20 cellular contexts compared by ENCODE assay signal in the genomic region with DNA sequence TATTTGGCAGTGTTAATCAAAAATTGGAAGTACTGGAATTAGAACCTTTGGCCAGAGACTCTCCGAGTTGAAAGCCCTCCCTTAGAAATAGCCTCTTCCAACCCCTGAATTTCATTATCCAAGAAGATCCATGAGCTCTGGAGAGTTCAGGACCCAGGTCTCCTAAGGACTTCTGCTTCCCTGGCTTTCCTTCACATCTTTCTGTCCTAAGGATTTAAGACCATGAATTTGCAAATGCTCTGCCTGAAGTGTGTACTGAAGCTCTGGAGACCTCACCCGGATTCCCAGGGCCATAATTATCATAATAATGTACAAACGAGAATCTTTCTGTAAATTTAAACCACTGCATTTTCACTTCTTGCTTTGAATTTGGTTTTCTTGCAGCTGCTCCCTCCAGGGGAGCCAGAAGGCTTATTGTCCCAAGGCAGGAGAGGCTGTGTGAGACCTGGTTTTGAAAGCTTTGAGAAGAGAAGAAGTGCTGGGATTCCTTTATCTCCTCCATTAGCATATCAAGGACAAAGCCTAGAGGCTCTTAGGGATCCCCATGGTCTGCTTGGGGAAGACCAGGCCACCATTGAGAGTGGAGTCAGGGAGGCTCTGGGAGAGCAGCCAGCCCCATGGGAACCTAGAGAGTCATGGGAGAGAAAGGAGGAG.
"Had no signal": no experiment of that assay in that cellular context is flagged by ENCODE, and none has a peak within 500 bp of the region (broad histone marks: within the 10 kb centered on the region; RNA-seq: fewer than 3 reads in every experiment).

No MANE protein-coding gene starts in this region.

- H3K36me3 ChIP-seq: brain microvascular endothelial cell, ovary, suprapubic skin, upper lobe of left lung had no signal

- H3K27ac ChIP-seq: brain microvascular endothelial cell, ovary, suprapubic skin, upper lobe of left lung had no signal

- H3K4me3 Mint-ChIP-seq: activated CD8-positive, alpha-beta memory T cell treated with anti-CD3 and anti-CD28 coated beads, Interleukin-2, amount 10 ng/mL, durations not matched to agents 7 days and 5 days; activated naive CD8-positive, alpha-beta T cell treated with anti-CD3 and anti-CD28 coated beads for 36 hours; activated T-cell treated with anti-CD3 and anti-CD28 coated beads, Interleukin-2, amount 50 U/mL, for 4 hours; dendritic cell treated with granulocyte-macrophage colony-stimulating factor and Interleukin-4, amounts not matched to agents 40 ng/mL and 50 ng/mL, for 4 days; nephron had no signal

- H3K27me3 ChIP-seq: brain microvascular endothelial cell, ovary, upper lobe of left lung had no signal

- H3K4me1 ChIP-seq: suprapubic skin, upper lobe of left lung had no signal

- ATAC-seq: activated CD8-positive, alpha-beta memory T cell treated with anti-CD3 and anti-CD28 coated beads, Interleukin-2, amount 10 ng/mL, durations not matched to agents 7 days and 5 days; activated T-cell treated with anti-CD3 and anti-CD28 coated beads, Interleukin-2, amount 50 U/mL, for 4 hours; left lobe of liver; stimulated activated naive CD8-positive, alpha-beta T cell treated with anti-CD3 and anti-CD28 coated beads, Interleukin-15, Interleukin-2, amounts not matched to agents 100 U/mL and 50 U/mL, for 24 hours had no signal

- H3K4me3 ChIP-seq: ovary, suprapubic skin, upper lobe of left lung had no signal

- H3K4me1 Mint-ChIP-seq: activated CD8-positive, alpha-beta memory T cell treated with anti-CD3 and anti-CD28 coated beads, Interleukin-2, amount 10 ng/mL, durations not matched to agents 7 days and 5 days; activated naive CD8-positive, alpha-beta T cell treated with anti-CD3 and anti-CD28 coated beads for 36 hours; nephron had no signal

- H3K36me3 Mint-ChIP-seq: activated CD8-positive, alpha-beta memory T cell treated with anti-CD3 and anti-CD28 coated beads, Interleukin-2, amount 10 ng/mL, durations not matched to agents 7 days and 5 days; activated naive CD8-positive, alpha-beta T cell treated with anti-CD3 and anti-CD28 coated beads for 36 hours had no signal

- H3K9me3 Mint-ChIP-seq: activated naive CD8-positive, alpha-beta T cell treated with anti-CD3 and anti-CD28 coated beads for 36 hours; activated T-cell treated with anti-CD3 and anti-CD28 coated beads, Interleukin-2, amount 50 U/mL, for 4 hours; dendritic cell treated with granulocyte-macrophage colony-stimulating factor and Interleukin-4, amounts not matched to agents 40 ng/mL and 50 ng/mL, for 4 days; nephron had no signal

- H3K27ac Mint-ChIP-seq: activated CD8-positive, alpha-beta memory T cell treated with anti-CD3 and anti-CD28 coated beads, Interleukin-2, amount 10 ng/mL, durations not matched to agents 7 days and 5 days; activated naive CD8-positive, alpha-beta T cell treated with anti-CD3 and anti-CD28 coated beads for 36 hours; dendritic cell treated with granulocyte-macrophage colony-stimulating factor and Interleukin-4, amounts not matched to agents 40 ng/mL and 50 ng/mL, for 4 days; nephron had no signal

- DNase-seq: activated CD4-positive, alpha-beta T cell treated with anti-CD3 and anti-CD28 coated beads, Interleukin-2, amount 50 U/mL, for 48 hours; activated CD4-positive, CD25-positive, alpha-beta regulatory T cell treated with anti-CD3 and anti-CD28 coated beads, Interleukin-2, amount 50 U/mL, for 72 hours; activated CD8-positive, alpha-beta memory T cell treated with anti-CD3 and anti-CD28 coated beads, Interleukin-2, amount 10 ng/mL, durations not matched to agents 7 days and 5 days; activated gamma-delta T cell; activated naive CD8-positive, alpha-beta T cell treated with anti-CD3 and anti-CD28 coated beads for 36 hours; activated T-cell treated with anti-CD3 and anti-CD28 coated beads, Interleukin-2, amount 50 U/mL, for 4 hours; brain microvascular endothelial cell; erythroblast; hippocampal formation; islet precursor cell; mammary epithelial cell; ovary; stimulated activated CD4-positive, alpha-beta T cell treated with anti-CD3 and anti-CD28 coated beads, Interleukin-2, amount 100 ng/mL, for 48 hours; stimulated activated naive CD8-positive, alpha-beta T cell treated with anti-CD3 and anti-CD28 coated beads, Interleukin-15, Interleukin-2, amounts not matched to agents 100 U/mL and 50 U/mL, for 24 hours; T-helper 2 cell; upper lobe of left lung had no signal

- H3K9me3 ChIP-seq: ovary, suprapubic skin, upper lobe of left lung had no signal
